8 cellular contexts compared by ENCODE assay signal in genomic region chr1:218299416-218299815, GRCh38. TPM values are rescaled to one million over a fixed set of nuclear protein-coding genes. Genes with fewer than 3 reads are reported as not detected.
DNase-seq lines count a peak whose midpoint lies in the region; ATAC-seq, FAIRE-seq and TF ChIP-seq lines count a peak whose summit lies in the region.

No MANE protein-coding gene starts in this region.

- H3K4me3 ChIP-seq in AG09309 (ENCODE audit: control insufficient read depth, low read depth, low read length) (no peak overlapping the region), H1 (ENCODE audit: extremely low read depth in 1 of 4, insufficient read depth in 2 of 4, low read depth in 3 of 4, low read length in 4 of 4) (no peak overlapping the region)

- H4K20me1 ChIP-seq in H1 (replicated peaks in 1 of 2; ENCODE audit: control insufficient read depth in 1 of 2, insufficient read depth in 2 of 2, low read length in 2 of 2) = no peaks in the 10 kb centered on the region

- TF ChIP-seq EP300 in H1 (IDR thresholded peaks at IDR 0.05; ENCODE audit: borderline replicate concordance in 1 of 2, low read depth in 2 of 2, low read length in 2 of 2) = no peak

- H2AFZ ChIP-seq in H1 (ENCODE audit: low read length) = no peak overlapping the region

- H3K4me1 ChIP-seq in H1 (replicated peaks in 1 of 4; ENCODE audit: control insufficient read depth in 3 of 4, insufficient read depth in 4 of 4, low read length in 3 of 4) = peaks cover 3 to 31% (median 15%) of the 10 kb centered on the region in 4 experiments; a peak in 6 of 7 replicates

- H3K79me2 ChIP-seq in H1 (ENCODE audit: control insufficient read depth in 1 of 2, insufficient read depth in 2 of 2, low read length in 2 of 2) = peaks cover 0 to 75% of the 10 kb centered on the region in 2 experiments; a peak in 2 of 4 replicates

- no peak for TF ChIP-seq POLR2A in H1 (IDR thresholded peaks at IDR 0.05; ENCODE audit: control extremely low read depth in 1 of 2, low read depth in 2 of 2, low read length in 2 of 2)

- no peak overlapping the region for H3K4ac ChIP-seq in H1 (replicated peaks; ENCODE audit: insufficient read length, low read depth, low read length)

- FAIRE-seq in H1 (lab: Jason Lieb, UNC) = no peak

- 0 out of 2 replicates have a peak, but pooled peaks cover 2% of the 10 kb centered on the region for H3K79me1 ChIP-seq in H1 (ENCODE audit: low read depth, low read length)

- no peak overlapping the region for H3K27ac ChIP-seq in H1 (ENCODE audit: low read depth, low read length)

- H4K91ac ChIP-seq in H1 (replicated peaks; ENCODE audit: insufficient read length, low read length) = no peak overlapping the region

- H3K36me3 ChIP-seq in H1 (ENCODE audit: control insufficient read depth in 2 of 4, insufficient read depth in 4 of 4, low read length in 3 of 4) = peaks cover 0 to 15% (median 0%) of the 10 kb centered on the region in 4 experiments; a peak in 2 of 8 replicates

- 60% methylated on average over 2 of the region's 2 CpGs; no CpG with 5 or more reads in 1 of the 2 experiments for WGBS in H1 (ENCODE audit: extremely low coverage in 1 of 2, insufficient coverage in 1 of 2, insufficient read length in 1 of 2, insufficient replicate concordance in 2 of 2, low coverage in 1 of 2, low lambda C conversion rate in 2 of 2, missing lambda C conversion rate in 1 of 2), 2 experiments

- no peak overlapping the region for H2BK20ac ChIP-seq in H1 (ENCODE audit: low read length)

- no peaks in the 10 kb centered on the region for H3K9me3 ChIP-seq in H1 (ENCODE audit: insufficient read depth in 2 of 2, low read depth in 1 of 2, low read length in 1 of 2)

- no peak overlapping the region; the same call in 1 of the 2 replicates for H3K18ac ChIP-seq in H1 (ENCODE audit: extremely low read depth, low read length)

- H4K8ac ChIP-seq in H1 (ENCODE audit: extremely low read depth, insufficient read depth, low read length) = no peak overlapping the region

- H2BK120ac ChIP-seq in H1 (replicated peaks; ENCODE audit: low read depth, low read length) = no peak overlapping the region

- no peak overlapping the region for H2AK5ac ChIP-seq in H1 (ENCODE audit: low read depth, low read length)

- H2BK12ac ChIP-seq in H1 (ENCODE audit: low read depth, low read length) = no peak overlapping the region

- CTCF ChIA-PET in H1 (lab: Charles Lee; ENCODE audit: partially characterized antibody) = interaction anchor here (0.8 to 2.2 kb wide), 23 partner anchors 8 to 1513 kb away, joined by 3 to 10 read pairs (median 4); partner anchors contain the start of genes RRP15 and TGFB2

- H4K5ac ChIP-seq in H1 (ENCODE audit: insufficient read length, low read depth, low read length) = peak overlapping the region; percentile 92

- no peaks in the 10 kb centered on the region for H3K27me3 ChIP-seq in H1 (replicated peaks in 1 of 4; ENCODE audit: control insufficient read depth in 3 of 4, extremely low read depth in 1 of 4, insufficient read depth in 3 of 4, low read length in 3 of 4)

- ATAC-seq in GM18868 (IDR thresholded peaks at IDR 0.05; ENCODE audit: unreplicated experiment) (peak; percentile 71), HG03095 (IDR thresholded peaks at IDR 0.05; ENCODE audit: unreplicated experiment) (no peak)

- no peak overlapping the region for H2BK5ac ChIP-seq in H1 (ENCODE audit: low read depth, low read length)

- peak; percentile 59 to 65 for TF ChIP-seq RAD21 in H1 (IDR thresholded peaks at IDR 0.05 in 1 of 2, conservative IDR thresholded peaks at IDR 0.05 in 1 of 2; ENCODE audit: low read depth in 2 of 2, low read length in 2 of 2)

- H2BK15ac ChIP-seq in H1 (ENCODE audit: low read length) = no peak overlapping the region

- TF ChIP-seq CTCF in AG09309 (IDR thresholded peaks at IDR 0.05; ENCODE audit: control insufficient read depth, insufficient read depth, low read depth, low read length, missing control alignments) (peak; percentile 61), H1 (IDR thresholded peaks at IDR 0.05; ENCODE audit: control extremely low read depth in 1 of 3, insufficient read depth in 1 of 3, low read depth in 1 of 3, low read length in 3 of 3) (peak in 2 of 3 experiments; percentile 17 to 56; a peak in 2 of 4 replicates)

- no peak overlapping the region for H3K9ac ChIP-seq in H1 (replicated peaks in 1 of 4; ENCODE audit: extremely low read depth in 1 of 4, low read depth in 3 of 4, low read length in 3 of 4)

- no peaks in the 10 kb centered on the region for H3K23me2 ChIP-seq in H1 (ENCODE audit: low read depth, low read length)

- POLR2A ChIA-PET in H1 (lab: Charles Lee; ENCODE audit: partially characterized antibody) = interaction anchor here (0.8 to 1.0 kb wide), 2 partner anchors 11 to 14 kb away, joined by 3 read pairs; partner anchors contain the start of gene RRP15

- no peak overlapping the region for H3K23ac ChIP-seq in H1 (ENCODE audit: insufficient read length)

- no peak overlapping the region for H3K56ac ChIP-seq in H1 (replicated peaks; ENCODE audit: insufficient read length, low read depth, low read length)

- H3K4me2 ChIP-seq in H1 (ENCODE audit: insufficient read depth in 1 of 2, low read depth in 2 of 2, low read length in 2 of 2) = no peak overlapping the region

- DNase-seq in AG09309 (ENCODE audit: low read depth) (peak; percentile 49), NCI-H2081 (lab: John Stamatoyannopoulos, UW) (peak; percentile 18 to 53), H1 (ENCODE audit: low read depth in 1 of 2, low spot score in 2 of 2) (no peak), renal cortical epithelial cell (ENCODE audit: low read depth) (peak; percentile 60)
- no peak for DNase-seq in activated CD4-positive, alpha-beta T cell treated with anti-CD3 and anti-CD28 coated beads, Interleukin-2, amount 50 U/mL, for 1 hour
- DNase-seq in NK-92 treated with Interleukin-12 subunit alpha and Interleukin-12 subunit beta, amount 100 ng/mL, for 24 hours (lab: John Stamatoyannopoulos, UW) = no peak

- H3K14ac ChIP-seq in H1 (ENCODE audit: insufficient read length) = no peak overlapping the region

TF ChIP-seq in H1, 55 proteins besides CTCF, POLR2A, EP300 and RAD21 (continues in another document):
- TF ChIP-seq, protein P1, sequence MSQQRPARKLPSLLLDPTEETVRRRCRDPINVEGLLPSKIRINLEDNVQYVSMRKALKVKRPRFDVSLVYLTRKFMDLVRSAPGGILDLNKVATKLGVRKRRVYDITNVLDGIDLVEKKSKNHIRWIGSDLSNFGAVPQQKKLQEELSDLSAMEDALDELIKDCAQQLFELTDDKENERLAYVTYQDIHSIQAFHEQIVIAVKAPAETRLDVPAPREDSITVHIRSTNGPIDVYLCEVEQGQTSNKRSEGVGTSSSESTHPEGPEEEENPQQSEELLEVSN (IDR thresholded peaks at IDR 0.05) = no peak
- TF ChIP-seq SP4 (IDR thresholded peaks at IDR 0.05; ENCODE audit: low read length) = no peak
- TF ChIP-seq YY1 (IDR thresholded peaks at IDR 0.05; ENCODE audit: low read depth, low read length) = no peak
- TF ChIP-seq SUZ12 (IDR thresholded peaks at IDR 0.05; ENCODE audit: low read length) = no peak
- no peak for TF ChIP-seq SRF (IDR thresholded peaks at IDR 0.05; ENCODE audit: low read depth, low read length)

RNA-seq across cellular contexts. Expression of gene RRP15, which starts 14.3 kb away (rescaled TPM):
- total RNA-seq in H1 (2021; fragmentation: NEBNext Ultra II Directional; extraction: Animal tissue kit (Norgen Biotek cat#: 25700)) = 46.6 and 52.8 TPM in 2 replicates
- polyA plus RNA-seq in H1 (2011; rRNA removed) = 2.1 and 3.7 TPM in 2 replicates
- polyA plus RNA-seq in H1 (2011; cell fraction: cytosol; rRNA removed) = 4.9 TPM
- 3.5 TPM for polyA plus RNA-seq in H1 (2011; cell fraction: nucleus; rRNA removed)
- 19.5 to 25.2 TPM (median 22.0 TPM) in 4 replicates for polyA plus RNA-seq in H1 (2012, experiment 1 of 2)
- polyA plus RNA-seq in H1 (2012, experiment 2 of 2) = 0.83 TPM
- 93.3 TPM for polyA plus RNA-seq in H1 (2013, experiment 1 of 2)
- polyA plus RNA-seq in H1 (2013, experiment 2 of 2) = 92.9 TPM
- polyA minus RNA-seq in H1 (2011; rRNA and poly(A)+ RNA removed) = 6.3 and 7.3 TPM in 2 replicates
- polyA minus RNA-seq in H1 (2011; cell fraction: cytosol; rRNA and poly(A)+ RNA removed) = 6.0 TPM
- 17.8 TPM for polyA minus RNA-seq in H1 (2011; cell fraction: nucleus; rRNA and poly(A)+ RNA removed)
- 5.4 and 10.3 TPM in 2 replicates for total RNA-seq in renal cortical epithelial cell

RNA-seq across cellular contexts. Expression of gene TGFB2, which starts 45.7 kb away (rescaled TPM):
- total RNA-seq in H1 (2021; fragmentation: NEBNext Ultra II Directional; extraction: Animal tissue kit (Norgen Biotek cat#: 25700)) = 0.84 and 1.5 TPM in 2 replicates
- 0.08 and 0.26 TPM in 2 replicates for polyA plus RNA-seq in H1 (2011; rRNA removed)
- polyA plus RNA-seq in H1 (2011; cell fraction: cytosol; rRNA removed) = 0.40 TPM
- 0.17 TPM for polyA plus RNA-seq in H1 (2011; cell fraction: nucleus; rRNA removed)
- polyA plus RNA-seq in H1 (2012, experiment 1 of 2) = 0.27 to 1.3 TPM (median 0.63 TPM) in 4 replicates
- polyA plus RNA-seq in H1 (2012, experiment 2 of 2) = not detected
- polyA plus RNA-seq in H1 (2013, experiment 1 of 2) = 1.2 TPM
- polyA plus RNA-seq in H1 (2013, experiment 2 of 2) = 1.1 TPM
- 0.41 and 0.66 TPM in 2 replicates for polyA minus RNA-seq in H1 (2011; rRNA and poly(A)+ RNA removed)
- not detected for polyA minus RNA-seq in H1 (2011; cell fraction: cytosol; rRNA and poly(A)+ RNA removed)
- 1.4 TPM for polyA minus RNA-seq in H1 (2011; cell fraction: nucleus; rRNA and poly(A)+ RNA removed)
- total RNA-seq in renal cortical epithelial cell = 47.4 and 69.3 TPM in 2 replicates

Comparison
In these comparisons a context has a peak if more than half of its experiments do, and no peak if none do; other contexts are left out.
1. DNase-seq: peak in AG09309 (single experiment), NCI-H2081 (2 of 2) and renal cortical epithelial cell (single experiment); none in H1 (0 of 2), activated CD4-positive, alpha-beta T cell treated with anti-CD3 and anti-CD28 coated beads, Interleukin-2, amount 50 U/mL, for 1 hour (single experiment) and NK-92 treated with Interleukin-12 subunit alpha and Interleukin-12 subunit beta, amount 100 ng/mL, for 24 hours (single experiment).
2. RNA of gene TGFB2, which starts 45.7 kb away (total RNA-seq): 47.4 to 69.3 TPM in renal cortical epithelial cell; 0.84 to 1.5 TPM in H1; every median in the first group is over 10 times any median in the second.